In genomic region chr1:1967879-1968278, GRCh38 we compare ENCODE assay signal across 1 cellular context.
TF ChIP-seq lines count a peak whose summit lies in the region.

No MANE protein-coding gene starts in this region.

TF ChIP-seq in K562, 482 proteins besides CTCF, POLR2A, EP300 and RAD21:
- TF ChIP-seq ZNF696 (CRISPR knock-in tag; conservative IDR thresholded peaks at IDR 0.05) (no peak), ESRRB (CRISPR knock-in tag; IDR thresholded peaks at IDR 0.05; ENCODE audit: borderline replicate concordance) (no peak), ARID1B (IDR thresholded peaks at IDR 0.05) (no peak), ZNF316 (IDR thresholded peaks at IDR 0.05) (no peak), HDGF (IDR thresholded peaks at IDR 0.05) (no peak), BCOR (IDR thresholded peaks at IDR 0.05) (0 out of 2 replicates have a peak, but pooled peaks have one; percentile 30), NFRKB (IDR thresholded peaks at IDR 0.05; ENCODE audit: low read depth) (0 out of 2 replicates have a peak, but pooled peaks have one; percentile 48), ELK1 (CRISPR knock-in tag; IDR thresholded peaks at IDR 0.05) (no peak), ZNF24 (IDR thresholded peaks at IDR 0.05) (peak; percentile 99), PRMT5 (CRISPR knock-in tag; IDR thresholded peaks at IDR 0.05) (no peak), SPI1 (IDR thresholded peaks at IDR 0.05; ENCODE audit: borderline replicate concordance, low read depth, low read length) (no peak), ZNF318 (IDR thresholded peaks at IDR 0.05; ENCODE audit: borderline replicate concordance in 1 of 2, low read depth in 1 of 2) (peak in 1 of 2 experiments; percentile 57; a peak in 2 of 4 replicates), TSC22D4 (tag; IDR thresholded peaks at IDR 0.05) (peak; percentile 82)
- TF ChIP-seq, protein P1, sequence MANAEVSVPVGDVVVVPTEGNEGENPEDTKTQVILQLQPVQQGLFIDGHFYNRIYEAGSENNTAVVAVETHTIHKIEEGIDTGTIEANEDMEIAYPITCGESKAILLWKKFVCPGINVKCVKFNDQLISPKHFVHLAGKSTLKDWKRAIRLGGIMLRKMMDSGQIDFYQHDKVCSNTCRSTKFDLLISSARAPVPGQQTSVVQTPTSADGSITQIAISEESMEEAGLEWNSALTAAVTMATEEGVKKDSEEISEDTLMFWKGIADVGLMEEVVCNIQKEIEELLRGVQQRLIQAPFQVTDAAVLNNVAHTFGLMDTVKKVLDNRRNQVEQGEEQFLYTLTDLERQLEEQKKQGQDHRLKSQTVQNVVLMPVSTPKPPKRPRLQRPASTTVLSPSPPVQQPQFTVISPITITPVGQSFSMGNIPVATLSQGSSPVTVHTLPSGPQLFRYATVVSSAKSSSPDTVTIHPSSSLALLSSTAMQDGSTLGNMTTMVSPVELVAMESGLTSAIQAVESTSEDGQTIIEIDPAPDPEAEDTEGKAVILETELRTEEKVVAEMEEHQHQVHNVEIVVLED (CRISPR knock-in tag; IDR thresholded peaks at IDR 0.05) = no peak
- TF ChIP-seq, protein P2, sequence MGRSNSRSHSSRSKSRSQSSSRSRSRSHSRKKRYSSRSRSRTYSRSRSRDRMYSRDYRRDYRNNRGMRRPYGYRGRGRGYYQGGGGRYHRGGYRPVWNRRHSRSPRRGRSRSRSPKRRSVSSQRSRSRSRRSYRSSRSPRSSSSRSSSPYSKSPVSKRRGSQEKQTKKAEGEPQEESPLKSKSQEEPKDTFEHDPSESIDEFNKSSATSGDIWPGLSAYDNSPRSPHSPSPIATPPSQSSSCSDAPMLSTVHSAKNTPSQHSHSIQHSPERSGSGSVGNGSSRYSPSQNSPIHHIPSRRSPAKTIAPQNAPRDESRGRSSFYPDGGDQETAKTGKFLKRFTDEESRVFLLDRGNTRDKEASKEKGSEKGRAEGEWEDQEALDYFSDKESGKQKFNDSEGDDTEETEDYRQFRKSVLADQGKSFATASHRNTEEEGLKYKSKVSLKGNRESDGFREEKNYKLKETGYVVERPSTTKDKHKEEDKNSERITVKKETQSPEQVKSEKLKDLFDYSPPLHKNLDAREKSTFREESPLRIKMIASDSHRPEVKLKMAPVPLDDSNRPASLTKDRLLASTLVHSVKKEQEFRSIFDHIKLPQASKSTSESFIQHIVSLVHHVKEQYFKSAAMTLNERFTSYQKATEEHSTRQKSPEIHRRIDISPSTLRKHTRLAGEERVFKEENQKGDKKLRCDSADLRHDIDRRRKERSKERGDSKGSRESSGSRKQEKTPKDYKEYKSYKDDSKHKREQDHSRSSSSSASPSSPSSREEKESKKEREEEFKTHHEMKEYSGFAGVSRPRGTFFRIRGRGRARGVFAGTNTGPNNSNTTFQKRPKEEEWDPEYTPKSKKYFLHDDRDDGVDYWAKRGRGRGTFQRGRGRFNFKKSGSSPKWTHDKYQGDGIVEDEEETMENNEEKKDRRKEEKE (IDR thresholded peaks at IDR 0.05; ENCODE audit: borderline replicate concordance in 1 of 2, control insufficient read depth in 1 of 2, low read depth in 2 of 2, low read length in 1 of 2) = no peak
